18 cellular contexts compared by ENCODE assay signal in genomic region chr16:23476289-23476688, GRCh38.
"Had no signal": no experiment of that assay in that cellular context is flagged by ENCODE, and none has a peak within 500 bp of the region (broad histone marks: within the 10 kb centered on the region; RNA-seq: fewer than 3 reads in every experiment).

No MANE protein-coding gene starts in this region.

- H3K27ac ChIP-seq: heart left ventricle, stomach, thoracic aorta had no signal

- DNase-seq: effector memory CD4-positive, alpha-beta T cell; heart left ventricle; hippocampal formation; left colon; left ventricle myocardium superior; mucosa of descending colon; natural killer cell; right cardiac atrium; stimulated activated CD4-positive, alpha-beta T cell treated with anti-CD3 and anti-CD28 coated beads, Interleukin-4, amount 100 ng/mL, for 1 hour; stimulated activated CD8-positive, alpha-beta memory T cell treated with anti-CD3 and anti-CD28 coated beads, Interleukin-4, amount 100 ng/mL, for 48 hours; stimulated activated naive CD4-positive, alpha-beta T cell; stomach; substantia nigra; trophoblast cell had no signal

- H3K27me3 ChIP-seq: heart left ventricle, stomach had no signal

- ATAC-seq: esophagus mucosa, heart left ventricle, left colon, left ventricle myocardium superior, mucosa of descending colon, natural killer cell, right cardiac atrium had no signal

- H3K9me3 ChIP-seq: heart left ventricle, mucosa of descending colon, stomach, thoracic aorta had no signal

- FAIRE-seq: endometrium, frontal cortex had no signal

- H3K4me3 ChIP-seq: heart left ventricle, mucosa of descending colon, stomach, thoracic aorta had no signal

- H3K4me1 ChIP-seq: heart left ventricle, stomach had no signal
